In the genomic region with DNA sequence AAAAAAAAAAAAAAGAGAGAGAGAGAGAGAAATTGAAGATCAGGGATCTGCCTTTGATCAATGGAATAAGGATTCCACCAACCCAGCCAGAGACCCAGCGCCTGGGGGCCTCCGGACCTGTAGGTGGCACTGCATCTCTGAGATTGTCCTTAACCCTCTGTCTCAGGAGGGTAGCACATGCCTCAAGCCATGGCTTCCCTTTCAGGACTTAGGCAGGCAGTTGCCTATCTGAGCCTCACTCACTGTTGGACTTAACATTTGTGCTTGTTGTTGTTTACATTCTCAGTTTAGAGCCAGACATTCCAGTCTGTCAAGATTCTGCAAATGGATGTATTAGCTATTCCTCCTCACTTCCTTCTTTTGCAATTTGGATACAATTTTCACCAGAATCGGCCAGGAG, we compare ENCODE assay signal across 10 cellular contexts. TPM values are rescaled to one million over a fixed set of nuclear protein-coding genes. Genes with fewer than 3 reads are reported as not detected.
DNase-seq lines count a peak whose midpoint lies in the region; ATAC-seq, FAIRE-seq and TF ChIP-seq lines count a peak whose summit lies in the region.
"Had no signal": no experiment of that assay in that cellular context is flagged by ENCODE, and none has a peak within 500 bp of the region (broad histone marks: within the 10 kb centered on the region; RNA-seq: fewer than 3 reads in every experiment).

No MANE protein-coding gene starts in this region.

- no peaks in the 10 kb centered on the region for H4K20me1 ChIP-seq in GM23248 (ENCODE audit: insufficient read depth)

- POLR2A ChIA-PET in A549 (lab: Yijun Ruan, JAX), result no interaction called here

- CTCF ChIA-PET in A549 (lab: Yijun Ruan, JAX), result interaction anchor here (1.2 kb wide), 1 partner anchor 41 kb away, joined by 3 read pairs; no protein-coding TSS in a partner anchor

- no peaks in the 10 kb centered on the region for H3K79me2 ChIP-seq in GM23248 (ENCODE audit: insufficient read depth)

- H3K4me2 ChIP-seq in A549, result no peak overlapping the region
- H3K4me2 ChIP-seq in GM23248 (ENCODE audit: unreplicated experiment), result no peak overlapping the region

- peak; percentile 43 to 57 for DNase-seq in A549 (ENCODE audit: low read depth in 1 of 2, low spot score in 1 of 2)
- DNase-seq in ELR (ENCODE audit: low read depth), result peak; percentile 18
- peak; percentile 37 for DNase-seq in NB4 (ENCODE audit: low read depth)
- peak; percentile 66 for DNase-seq in epithelial cell of esophagus (ENCODE audit: low read depth)
- no peak for DNase-seq in HPDE6-E6E7 (ENCODE audit: extremely low spot score)
- no peak for DNase-seq in adrenal gland
- no peak for DNase-seq in DMS79 treated with DMSO at 0.1 percent for 48 hours (lab: John Stamatoyannopoulos, UW)
- no peak for DNase-seq in GM23248
- DNase-seq: nephron progenitor cell had no signal

- no peak for TF ChIP-seq EP300 in A549 (IDR thresholded peaks at IDR 0.05)

- peak in 1 of 2 experiments; percentile 33; a peak in 1 of 5 replicates for TF ChIP-seq RAD21 in A549 (conservative IDR thresholded peaks at IDR 0.05 in 1 of 2, IDR thresholded peaks at IDR 0.05 in 1 of 2)

- WGBS in A549 (ENCODE audit: missing lambda C conversion rate), result 61% methylated on average over 3 of the region's 3 CpGs
- 64 to 82% (median 76%) methylated on average over 3 of the region's 3 CpGs for WGBS in adrenal gland, 4 donors
- 62 to 65% methylated on average over 3 of the region's 3 CpGs for WGBS in GM23248 (ENCODE audit: low coverage in 1 of 2, low lambda C conversion rate in 2 of 2, missing lambda C conversion rate in 2 of 2), 2 experiments

- peaks cover 4% of the 10 kb centered on the region; the same call in 2 of the 3 replicates for H3K4me1 ChIP-seq in A549
- H3K4me1 ChIP-seq in adrenal gland (replicated peaks in 1 of 2), result no peaks in the 10 kb centered on the region
- no peaks in the 10 kb centered on the region for H3K4me1 ChIP-seq in GM23248 (ENCODE audit: insufficient read depth)

- H2AFZ ChIP-seq in GM23248, result no peak overlapping the region

- intact Hi-C loops in adrenal gland (cut with DNase I), result no loop called here

- TF ChIP-seq POLR2A in A549 (IDR thresholded peaks at IDR 0.05; ENCODE audit: low read length) (no peak), NB4 (IDR thresholded peaks at IDR 0.05; ENCODE audit: extremely low read depth, insufficient read length) (no peak), adrenal gland (IDR thresholded peaks at IDR 0.05) (no peak)

- H3K27me3 ChIP-seq in adrenal gland, result peaks cover 8% of the 10 kb centered on the region
- peaks cover 19% of the 10 kb centered on the region for H3K27me3 ChIP-seq in GM23248 (replicated peaks; ENCODE audit: insufficient read depth)

- no peak overlapping the region for H3K9ac ChIP-seq in GM23248

- peak; percentile 59 to 91; a peak in 4 of 6 replicates for ATAC-seq in A549

- no peaks in the 10 kb centered on the region for H3F3A ChIP-seq in GM23248 (ENCODE audit: insufficient read depth)

- H3K9me3 ChIP-seq in A549, result 0 out of 3 replicates have a peak, but pooled peaks cover 4% of the 10 kb centered on the region
- no peaks in the 10 kb centered on the region for H3K9me3 ChIP-seq in adrenal gland (replicated peaks in 1 of 3)
- H3K9me3 ChIP-seq in GM23248 (ENCODE audit: low read depth), result no peaks in the 10 kb centered on the region

- TF ChIP-seq CTCF in A549 (IDR thresholded peaks at IDR 0.05), result no peak
- TF ChIP-seq CTCF in NB4 (IDR thresholded peaks at IDR 0.05; ENCODE audit: low read depth, low read length), result peak; percentile 21
- TF ChIP-seq CTCF in epithelial cell of esophagus (IDR thresholded peaks at IDR 0.05; ENCODE audit: insufficient read depth, low read depth, low read length, missing control alignments), result peak; percentile 52
- TF ChIP-seq CTCF in adrenal gland (IDR thresholded peaks at IDR 0.05), result no peak

- H3K27ac ChIP-seq in A549, result no peak overlapping the region
- no peak overlapping the region for H3K27ac ChIP-seq in adrenal gland
- H3K27ac ChIP-seq in GM23248, result no peak overlapping the region

- H3K36me3 ChIP-seq in adrenal gland (replicated peaks in 1 of 2), result no peaks in the 10 kb centered on the region
- H3K36me3 ChIP-seq in GM23248 (ENCODE audit: low read depth), result no peaks in the 10 kb centered on the region

- FAIRE-seq in A549 (lab: Jason Lieb, UNC), result no peak

- H3K9me2 ChIP-seq in GM23248 (ENCODE audit: insufficient read depth), result no peaks in the 10 kb centered on the region

- H3K4me3 ChIP-seq in A549, result no peak overlapping the region
- H3K4me3 ChIP-seq in NB4 (ENCODE audit: low read depth, low read length), result no peak overlapping the region
- H3K4me3 ChIP-seq in epithelial cell of esophagus (ENCODE audit: low read length), result no peak overlapping the region
- no peak overlapping the region for H3K4me3 ChIP-seq in adrenal gland
- H3K4me3 ChIP-seq in GM23248, result no peak overlapping the region

- in situ Hi-C loops in GM23248 (cut with MboI), result no loop called here

TF ChIP-seq in A549, 52 proteins besides CTCF, POLR2A, EP300 and RAD21:
- TF ChIP-seq, protein P1, sequence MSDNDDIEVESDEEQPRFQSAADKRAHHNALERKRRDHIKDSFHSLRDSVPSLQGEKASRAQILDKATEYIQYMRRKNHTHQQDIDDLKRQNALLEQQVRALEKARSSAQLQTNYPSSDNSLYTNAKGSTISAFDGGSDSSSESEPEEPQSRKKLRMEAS (IDR thresholded peaks at IDR 0.05), result 0 out of 2 replicates have a peak, but pooled peaks have one; percentile 47
- TF ChIP-seq, protein P2, sequence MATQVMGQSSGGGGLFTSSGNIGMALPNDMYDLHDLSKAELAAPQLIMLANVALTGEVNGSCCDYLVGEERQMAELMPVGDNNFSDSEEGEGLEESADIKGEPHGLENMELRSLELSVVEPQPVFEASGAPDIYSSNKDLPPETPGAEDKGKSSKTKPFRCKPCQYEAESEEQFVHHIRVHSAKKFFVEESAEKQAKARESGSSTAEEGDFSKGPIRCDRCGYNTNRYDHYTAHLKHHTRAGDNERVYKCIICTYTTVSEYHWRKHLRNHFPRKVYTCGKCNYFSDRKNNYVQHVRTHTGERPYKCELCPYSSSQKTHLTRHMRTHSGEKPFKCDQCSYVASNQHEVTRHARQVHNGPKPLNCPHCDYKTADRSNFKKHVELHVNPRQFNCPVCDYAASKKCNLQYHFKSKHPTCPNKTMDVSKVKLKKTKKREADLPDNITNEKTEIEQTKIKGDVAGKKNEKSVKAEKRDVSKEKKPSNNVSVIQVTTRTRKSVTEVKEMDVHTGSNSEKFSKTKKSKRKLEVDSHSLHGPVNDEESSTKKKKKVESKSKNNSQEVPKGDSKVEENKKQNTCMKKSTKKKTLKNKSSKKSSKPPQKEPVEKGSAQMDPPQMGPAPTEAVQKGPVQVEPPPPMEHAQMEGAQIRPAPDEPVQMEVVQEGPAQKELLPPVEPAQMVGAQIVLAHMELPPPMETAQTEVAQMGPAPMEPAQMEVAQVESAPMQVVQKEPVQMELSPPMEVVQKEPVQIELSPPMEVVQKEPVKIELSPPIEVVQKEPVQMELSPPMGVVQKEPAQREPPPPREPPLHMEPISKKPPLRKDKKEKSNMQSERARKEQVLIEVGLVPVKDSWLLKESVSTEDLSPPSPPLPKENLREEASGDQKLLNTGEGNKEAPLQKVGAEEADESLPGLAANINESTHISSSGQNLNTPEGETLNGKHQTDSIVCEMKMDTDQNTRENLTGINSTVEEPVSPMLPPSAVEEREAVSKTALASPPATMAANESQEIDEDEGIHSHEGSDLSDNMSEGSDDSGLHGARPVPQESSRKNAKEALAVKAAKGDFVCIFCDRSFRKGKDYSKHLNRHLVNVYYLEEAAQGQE (IDR thresholded peaks at IDR 0.05), result no peak
- no peak for TF ChIP-seq PHF8 (IDR thresholded peaks at IDR 0.05; ENCODE audit: borderline replicate concordance, low read depth)

RNA-seq across cellular contexts. Expression of a gene that starts 5.1 kb away (rescaled TPM):
- polyA plus RNA-seq in A549 (2011; rRNA removed) (0.25 and 0.67 TPM in 2 replicates), A549 (2017; fragmentation: RNase III; extraction: RNeasy Plus Mini Kit Qiagen cat#74134 plus additional on column Dnase treatment) (not detected in 3 replicates), adrenal gland (1 to 10 TPM in 2 of 3 donors, under 1 TPM in 1; 0.33 to 2.2 (median 1.4) TPM), GM23248 (2016; fragmentation: Nextera tagmentation; extraction: Ambion mirVana) (not detected in 2 replicates)
- polyA plus RNA-seq in A549 (2012; cell fraction: cytosol; rRNA removed), result 0.32 and 0.45 TPM in 2 replicates
- 0.59 and 0.76 TPM in 2 replicates for polyA plus RNA-seq in A549 (2012; cell fraction: nucleus; rRNA removed)
- polyA minus RNA-seq in A549 (2011; rRNA and poly(A)+ RNA removed), result 1.3 and 1.6 TPM in 2 replicates
- 1 to 10 TPM in 3 of 8 donors, under 1 TPM in 2, not detected in 3; 0.28 to 1.8 (median 1.0) TPM for total RNA-seq in adrenal gland
- not detected in 2 replicates for total RNA-seq in GM23248 (2014; rRNA removed; shearing (Covaris generic))
- total RNA-seq: fibroblast of lung had no signal
- polyA plus RNA-seq: fibroblast of lung had no signal

Comparison
In these comparisons a context has a peak if more than half of its experiments do, and no peak if none do; other contexts are left out.
1. DNase-seq: peak in A549 (2 of 2), ELR (single experiment), NB4 (single experiment) and epithelial cell of esophagus (single experiment); none in HPDE6-E6E7 (single experiment), adrenal gland (0 of 7), DMS79 treated with DMSO at 0.1 percent for 48 hours (single experiment) and GM23248 (single experiment).
2. CTCF ChIP-seq: peak in NB4 (single experiment) and epithelial cell of esophagus (single experiment); none in A549 (single experiment) and adrenal gland (0 of 6).